Comparison of ENCODE assay signal across 9 cellular contexts in genomic region chr17:43171761-43172487, GRCh38. TPM values are rescaled to one million over a fixed set of nuclear protein-coding genes. Genes with fewer than 3 reads are reported as not detected.
DNase-seq lines count a peak whose midpoint lies in the region; ATAC-seq and TF ChIP-seq lines count a peak whose summit lies in the region.
"Had no signal": no experiment of that assay in that cellular context is flagged by ENCODE, and none has a peak within 500 bp of the region (broad histone marks: within the 10 kb centered on the region; RNA-seq: fewer than 3 reads in every experiment).

No MANE protein-coding gene starts in this region.

- H3K4me1 Mint-ChIP-seq in memory B cell, result peaks cover 17% of the 10 kb centered on the region
- peaks cover 26% of the 10 kb centered on the region for H3K4me1 Mint-ChIP-seq in T-helper 17 cell

- DNase-seq in DMS79 treated with DMSO at 0.1 percent for 48 hours (lab: John Stamatoyannopoulos, UW) (peak; percentile 56), SIG-M5 treated with dmso at 0.1 percent for 504 hours (lab: John Stamatoyannopoulos, UW; ENCODE audit: unreplicated experiment) (peak; percentile 96), dermis blood vessel endothelial cell (peak; percentile 88), memory B cell (ENCODE audit: low spot score in 2 of 2) (peak; percentile 20 to 21), upper lobe of right lung (no peak), T-helper 17 cell (no peak)

- H3K9ac ChIP-seq in HUES64 (ENCODE audit: low read depth, low read length), result peak overlapping the region; percentile 65; the same call in 1 of the 2 replicates

- peaks cover 7% of the 10 kb centered on the region; the same call in 1 of the 2 replicates for H3K4me1 ChIP-seq in HUES64 (ENCODE audit: insufficient read depth, low read length)
- H3K4me1 ChIP-seq in upper lobe of right lung, result peaks cover 61% of the 10 kb centered on the region

- H3K36me3 Mint-ChIP-seq in memory B cell, result peaks cover 11% of the 10 kb centered on the region
- H3K36me3 Mint-ChIP-seq in T-helper 17 cell (ENCODE audit: low read depth), result peaks cover 3% of the 10 kb centered on the region

- 60% methylated on average over 7 of the region's 7 CpGs for WGBS in HUES64

- H3K36me3 ChIP-seq in HUES64 (ENCODE audit: insufficient read depth, low read length) (peaks cover 15% of the 10 kb centered on the region), upper lobe of right lung (peaks cover 20% of the 10 kb centered on the region)

- H3K9me3 ChIP-seq in HUES64 (ENCODE audit: insufficient read depth, low read depth, low read length) (no peaks in the 10 kb centered on the region), upper lobe of right lung (no peaks in the 10 kb centered on the region), T-helper 17 cell (ENCODE audit: control insufficient read depth, low read length, poor library complexity, severe bottlenecking) (no peaks in the 10 kb centered on the region)

- TF ChIP-seq CTCF in upper lobe of right lung (IDR thresholded peaks at IDR 0.05), result peak; percentile 38

- H3K27me3 Mint-ChIP-seq in memory B cell (no peaks in the 10 kb centered on the region), T-helper 17 cell (no peaks in the 10 kb centered on the region)
- H3K27me3 Mint-ChIP-seq: effector memory CD8-positive, alpha-beta T cell had no signal

- H3K27ac ChIP-seq in HUES64 (ENCODE audit: low read depth, low read length) (peak overlapping the region; percentile 56; the same call in 1 of the 2 replicates), upper lobe of right lung (peak overlapping the region; percentile 98)

- no peak for ATAC-seq in memory B cell (ENCODE audit: low read depth)
- ATAC-seq in upper lobe of right lung, result peak; percentile 3
- ATAC-seq in T-helper 17 cell, result no peak
- no peak for ATAC-seq in HG03039 (IDR thresholded peaks at IDR 0.05; ENCODE audit: unreplicated experiment)

- H3K9me3 Mint-ChIP-seq in memory B cell, result no peaks in the 10 kb centered on the region
- H3K9me3 Mint-ChIP-seq: effector memory CD8-positive, alpha-beta T cell had no signal

- intact Hi-C loops in upper lobe of right lung (cut with DNase I), result no loop called here

- H3K4me3 Mint-ChIP-seq in memory B cell, result no peak overlapping the region
- no peak overlapping the region for H3K4me3 Mint-ChIP-seq in T-helper 17 cell

- H3K4me3 ChIP-seq in HUES64 (ENCODE audit: low read length) (peak overlapping the region; percentile 71), upper lobe of right lung (peak overlapping the region; percentile 89)

- H3K27me3 ChIP-seq in HUES64 (ENCODE audit: insufficient read depth, low read length) (no peaks in the 10 kb centered on the region), upper lobe of right lung (no peaks in the 10 kb centered on the region)

- no peak overlapping the region for H3K27ac Mint-ChIP-seq in memory B cell
- no peak overlapping the region for H3K27ac Mint-ChIP-seq in T-helper 17 cell
- H3K27ac Mint-ChIP-seq: effector memory CD8-positive, alpha-beta T cell had no signal

RNA-seq across cellular contexts. Expression of gene NBR1, which starts 0.9 kb away (rescaled TPM):
- 23.6 TPM for polyA plus RNA-seq in HUES64 (2013, experiment 1 of 2)
- 30.6 TPM for polyA plus RNA-seq in HUES64 (2013, experiment 2 of 2)
- total RNA-seq in dermis blood vessel endothelial cell, result 123 and 137 TPM in 2 replicates
- 80.4 TPM for total RNA-seq in upper lobe of right lung
- total RNA-seq in T-helper 17 cell, result 10 to 100 TPM; 55.1 to 55.8 TPM

RNA-seq across cellular contexts. Expression of gene TMEM106A, which starts 39.8 kb away (rescaled TPM):
- 1.0 TPM for polyA plus RNA-seq in HUES64 (2013, experiment 1 of 2)
- polyA plus RNA-seq in HUES64 (2013, experiment 2 of 2), result 1.1 TPM
- total RNA-seq in dermis blood vessel endothelial cell (2.4 and 2.5 TPM in 2 replicates), upper lobe of right lung (14.2 TPM), T-helper 17 cell (10 to 100 TPM in 1 of 2 donors, 1 to 10 TPM in 1; 7.0 to 10.0 TPM)

RNA-seq across cellular contexts. Expression of gene BRCA1, which starts 46.8 kb away (rescaled TPM):
- 31.9 TPM for polyA plus RNA-seq in HUES64 (2013, experiment 1 of 2)
- polyA plus RNA-seq in HUES64 (2013, experiment 2 of 2), result 32.8 TPM
- total RNA-seq in dermis blood vessel endothelial cell, result 10.7 and 29.5 TPM in 2 replicates
- total RNA-seq in upper lobe of right lung, result 4.0 TPM
- total RNA-seq in T-helper 17 cell, result 1 to 10 TPM; 2.1 to 3.4 TPM

RNA-seq across cellular contexts. Expression of gene CCDC200, which starts 56.5 kb away (rescaled TPM):
- not detected for polyA plus RNA-seq in HUES64 (2013, experiment 1 of 2)
- polyA plus RNA-seq in HUES64 (2013, experiment 2 of 2), result not detected
- total RNA-seq in dermis blood vessel endothelial cell, result 0.14 TPM in 1 of 2 replicates, not detected in the other
- not detected for total RNA-seq in upper lobe of right lung
- under 1 TPM; 0.40 to 0.60 TPM for total RNA-seq in T-helper 17 cell

Comparison
In these comparisons a context has a peak if more than half of its experiments do, and no peak if none do; other contexts are left out.
1. DNase-seq: peak in DMS79 treated with DMSO at 0.1 percent for 48 hours (single experiment), SIG-M5 treated with dmso at 0.1 percent for 504 hours (single experiment), dermis blood vessel endothelial cell (single experiment) and memory B cell (2 of 2); none in upper lobe of right lung (single experiment) and T-helper 17 cell (0 of 3).